ENCODE assay signal across 8 cellular contexts in genomic region chr4:4248036-4248884, GRCh38. TPM values are rescaled to one million over a fixed set of nuclear protein-coding genes. Genes with fewer than 3 reads are reported as not detected.
DNase-seq lines count a peak whose midpoint lies in the region; ATAC-seq, FAIRE-seq and TF ChIP-seq lines count a peak whose summit lies in the region.

Gene TMEM128, minus strand, starts transcription at chr4:4248223. Its CDS starts 21 bp downstream, at chr4:4248202.

- H3K23ac ChIP-seq in H1 (ENCODE audit: insufficient read length) (no peak within 1 kb of the TSS), mesenchymal stem cell (ENCODE audit: low read length in 2 of 2) (peak within 1 kb of the TSS in 1 of 2 experiments; percentile 98)

- H4K20me1 ChIP-seq in H1 (replicated peaks in 1 of 2; ENCODE audit: control insufficient read depth in 1 of 2, insufficient read depth in 2 of 2, low read length in 2 of 2) = peaks cover 0 to 2% of the 10 kb centered on the region in 2 experiments

- no peak within 1 kb of the TSS for H4K91ac ChIP-seq in H1 (replicated peaks; ENCODE audit: insufficient read length, low read length)
- H4K91ac ChIP-seq in mesenchymal stem cell (ENCODE audit: low read length) = peak within 1 kb of the TSS; percentile 87

- CTCF ChIA-PET in H1 (lab: Charles Lee; ENCODE audit: partially characterized antibody) = interaction anchor here (1.7 kb wide), 1 partner anchor 11 kb away, joined by 8 read pairs; no protein-coding TSS in a partner anchor

- TF ChIP-seq CTCF in H1 (IDR thresholded peaks at IDR 0.05; ENCODE audit: control extremely low read depth in 1 of 3, insufficient read depth in 1 of 3, low read depth in 1 of 3, low read length in 3 of 3) = no peak

- FAIRE-seq in H1 (lab: Jason Lieb, UNC) = peak; percentile 76

- H3K27ac ChIP-seq in H1 (ENCODE audit: low read depth, low read length) = peak within 1 kb of the TSS; percentile 88
- peak within 1 kb of the TSS; percentile 97 for H3K27ac ChIP-seq in mesenchymal stem cell (ENCODE audit: low read length, poor library complexity, severe bottlenecking)

- H2BK20ac ChIP-seq in H1 (ENCODE audit: low read length) = no peak within 1 kb of the TSS

- peak within 1 kb of the TSS; percentile 82 for H4K5ac ChIP-seq in H1 (ENCODE audit: insufficient read length, low read depth, low read length)

- H4K8ac ChIP-seq in H1 (ENCODE audit: extremely low read depth, insufficient read depth, low read length) (peak within 1 kb of the TSS; percentile 87), mesenchymal stem cell (ENCODE audit: low read length) (peak within 1 kb of the TSS; percentile 95)

- H2BK15ac ChIP-seq in H1 (ENCODE audit: low read length) (0 out of 2 replicates have a peak within 1 kb of the TSS, but pooled peaks have one; percentile 83), mesenchymal stem cell (ENCODE audit: low read depth, poor library complexity, severe bottlenecking) (no peak within 1 kb of the TSS)

- H3K9ac ChIP-seq in H1 (replicated peaks in 1 of 4; ENCODE audit: extremely low read depth in 1 of 4, low read depth in 3 of 4, low read length in 3 of 4) (peak within 1 kb of the TSS; percentile 89 to 95 (median 90)), mesenchymal stem cell (ENCODE audit: low read length) (peak within 1 kb of the TSS; percentile 96)

- H3K27me3 ChIP-seq in H1 (replicated peaks in 1 of 4; ENCODE audit: control insufficient read depth in 3 of 4, extremely low read depth in 1 of 4, insufficient read depth in 3 of 4, low read length in 3 of 4) = peaks cover 0 to 6% (median 0%) of the 10 kb centered on the region in 4 experiments; a peak in 1 of 7 replicates
- H3K27me3 ChIP-seq in mesenchymal stem cell (ENCODE audit: control insufficient read depth in 1 of 2, insufficient read depth in 1 of 2, low read length in 2 of 2) = peaks cover 0 to 5% of the 10 kb centered on the region in 2 experiments

- TF ChIP-seq POLR2A in H1 (IDR thresholded peaks at IDR 0.05; ENCODE audit: control extremely low read depth in 1 of 2, low read depth in 2 of 2, low read length in 2 of 2) = peak; percentile 95 to 97

- TF ChIP-seq RAD21 in H1 (IDR thresholded peaks at IDR 0.05 in 1 of 2, conservative IDR thresholded peaks at IDR 0.05 in 1 of 2; ENCODE audit: low read depth in 2 of 2, low read length in 2 of 2) = no peak

- H3K4me3 ChIP-seq in H1 (ENCODE audit: extremely low read depth in 1 of 4, insufficient read depth in 2 of 4, low read depth in 3 of 4, low read length in 4 of 4) (peak within 1 kb of the TSS; percentile 87 to 97 (median 90)), mesenchymal stem cell (ENCODE audit: insufficient read depth in 1 of 2, low read depth in 1 of 2, low read length in 2 of 2) (peak within 1 kb of the TSS; percentile 89 to 97)

- ATAC-seq in GM19468 (IDR thresholded peaks at IDR 0.05; ENCODE audit: extremely low read depth, unreplicated experiment) = peak; percentile 77

- no peak within 1 kb of the TSS for H3K56ac ChIP-seq in H1 (replicated peaks; ENCODE audit: insufficient read length, low read depth, low read length)

- POLR2A ChIA-PET in H1 (lab: Charles Lee; ENCODE audit: partially characterized antibody) = interaction anchor here (1.0 kb wide), 1 partner anchor 18 kb away, joined by 3 read pairs; no protein-coding TSS in a partner anchor

- H2BK12ac ChIP-seq in H1 (ENCODE audit: low read depth, low read length) = peak within 1 kb of the TSS; percentile 68
- peak within 1 kb of the TSS in 1 of 2 experiments; percentile 48 for H2BK12ac ChIP-seq in mesenchymal stem cell (ENCODE audit: low read length in 2 of 2)

- H2BK120ac ChIP-seq in H1 (replicated peaks; ENCODE audit: low read depth, low read length) (no peak within 1 kb of the TSS), mesenchymal stem cell (ENCODE audit: low read depth, low read length) (peak within 1 kb of the TSS; percentile 65)

- H2BK5ac ChIP-seq in H1 (ENCODE audit: low read depth, low read length) = peak within 1 kb of the TSS; percentile 82
- peak within 1 kb of the TSS; percentile 50 for H2BK5ac ChIP-seq in mesenchymal stem cell (ENCODE audit: low read depth, low read length, poor library complexity, severe bottlenecking)

- H3K4me1 ChIP-seq in H1 (replicated peaks in 1 of 4; ENCODE audit: control insufficient read depth in 3 of 4, insufficient read depth in 4 of 4, low read length in 3 of 4) (peaks cover 0 to 6% (median 3%) of the 10 kb centered on the region in 4 experiments; a peak in 5 of 7 replicates), mesenchymal stem cell (ENCODE audit: control insufficient read depth, insufficient read depth, low read depth, low read length) (peaks cover 7% of the 10 kb centered on the region)

- no peak within 1 kb of the TSS for H3K4ac ChIP-seq in H1 (replicated peaks; ENCODE audit: insufficient read length, low read depth, low read length)
- H3K4ac ChIP-seq in mesenchymal stem cell (ENCODE audit: low read depth in 1 of 2, low read length in 2 of 2) = peak within 1 kb of the TSS; percentile 61 to 95

- H3K36me3 ChIP-seq in H1 (ENCODE audit: control insufficient read depth in 2 of 4, insufficient read depth in 4 of 4, low read length in 3 of 4) (peaks cover 0 to 14% (median 8%) of the 10 kb centered on the region in 4 experiments; a peak in 6 of 8 replicates), mesenchymal stem cell (ENCODE audit: control insufficient read depth in 1 of 2, insufficient read depth in 2 of 2, low read depth in 1 of 2, low read length in 2 of 2) (peaks cover 20 to 30% of the 10 kb centered on the region in 2 experiments)

- DNase-seq in COLO829 (ENCODE audit: low spot score) (peak; percentile 89), HS-5 (ENCODE audit: low read depth) (peak; percentile 84), NOMO-1 treated with DMSO at 0.1 percent for 48 hours (lab: John Stamatoyannopoulos, UW; ENCODE audit: unreplicated experiment) (peak; percentile 86), H1 (ENCODE audit: low read depth in 1 of 2, low spot score in 2 of 2) (peak; percentile 54 to 96), mesenchymal stem cell (peak; percentile 96)
- DNase-seq in activated CD8-positive, alpha-beta memory T cell treated with anti-CD3 and anti-CD28 coated beads for 48 hours (ENCODE audit: low read depth in 2 of 3, low spot score in 2 of 3) = peak; percentile 80 to 90 (median 85)
- peak; percentile 83 for DNase-seq in stimulated activated CD8-positive, alpha-beta memory T cell treated with anti-CD3 and anti-CD28 coated beads, Interleukin-12 subunit alpha, Interleukin-12 subunit beta, amount 100 ng/mL, for 4 hours (ENCODE audit: low read depth)

- WGBS in H1 (ENCODE audit: extremely low coverage in 1 of 2, insufficient coverage in 1 of 2, insufficient read length in 1 of 2, insufficient replicate concordance in 2 of 2, low coverage in 1 of 2, low lambda C conversion rate in 2 of 2, missing lambda C conversion rate in 1 of 2), 2 experiments = 4% methylated on average over 59 of the region's 62 CpGs; no CpG with 5 or more reads in 1 of the 2 experiments
- 3% methylated on average over 59 of the region's 62 CpGs for WGBS in mesenchymal stem cell

- H3K9me3 ChIP-seq in H1 (ENCODE audit: insufficient read depth in 2 of 2, low read depth in 1 of 2, low read length in 1 of 2) = no peaks in the 10 kb centered on the region
- H3K9me3 ChIP-seq in mesenchymal stem cell (ENCODE audit: control insufficient read depth, low read length) = no peaks in the 10 kb centered on the region

- H2AFZ ChIP-seq in H1 (ENCODE audit: low read length) = peak within 1 kb of the TSS; percentile 96
- peak within 1 kb of the TSS; percentile 99 for H2AFZ ChIP-seq in mesenchymal stem cell (ENCODE audit: low read depth, low read length)

- H3K18ac ChIP-seq in H1 (ENCODE audit: extremely low read depth, low read length) (peak within 1 kb of the TSS; percentile 85), mesenchymal stem cell (ENCODE audit: low read depth in 1 of 2, low read length in 2 of 2) (peak within 1 kb of the TSS; percentile 85 to 98)

- 0 out of 2 replicates have a peak within 1 kb of the TSS, but pooled peaks have one; percentile 44 for H2AK5ac ChIP-seq in H1 (ENCODE audit: low read depth, low read length)
- H2AK5ac ChIP-seq in mesenchymal stem cell (ENCODE audit: low read length, severe bottlenecking) = no peak within 1 kb of the TSS

- no peak for TF ChIP-seq EP300 in H1 (IDR thresholded peaks at IDR 0.05; ENCODE audit: borderline replicate concordance in 1 of 2, low read depth in 2 of 2, low read length in 2 of 2)

- H3K4me2 ChIP-seq in H1 (ENCODE audit: insufficient read depth in 1 of 2, low read depth in 2 of 2, low read length in 2 of 2) (peak within 1 kb of the TSS; percentile 87 to 89), mesenchymal stem cell (ENCODE audit: low read length, poor library complexity, severe bottlenecking) (peak within 1 kb of the TSS; percentile 57)

- H3K14ac ChIP-seq in H1 (ENCODE audit: insufficient read length) (no peak within 1 kb of the TSS), mesenchymal stem cell (ENCODE audit: low read length in 2 of 2) (peak within 1 kb of the TSS in 1 of 2 experiments; percentile 94)

- H3K79me1 ChIP-seq in H1 (ENCODE audit: low read depth, low read length) = peaks cover 3% of the 10 kb centered on the region; the same call in 1 of the 2 replicates
- H3K79me1 ChIP-seq in mesenchymal stem cell (replicated peaks; ENCODE audit: low read length, poor library complexity, severe bottlenecking) = peaks cover 21% of the 10 kb centered on the region

- H3K23me2 ChIP-seq in H1 (ENCODE audit: low read depth, low read length) = peaks cover 8% of the 10 kb centered on the region

- peaks cover 0 to 8% of the 10 kb centered on the region in 2 experiments; a peak in 2 of 4 replicates for H3K79me2 ChIP-seq in H1 (ENCODE audit: control insufficient read depth in 1 of 2, insufficient read depth in 2 of 2, low read length in 2 of 2)

TF ChIP-seq in H1, 55 proteins besides CTCF, POLR2A, EP300 and RAD21 (continues in another document):
- no peak for TF ChIP-seq HDAC6 (IDR thresholded peaks at IDR 0.05; ENCODE audit: low read depth, low read length)
- no peak for TF ChIP-seq KDM1A (IDR thresholded peaks at IDR 0.05; ENCODE audit: borderline replicate concordance, low read length)
- TF ChIP-seq ASH2L (IDR thresholded peaks at IDR 0.05; ENCODE audit: low read length) = peak; percentile 93
- no peak for TF ChIP-seq BCL11A (IDR thresholded peaks at IDR 0.05; ENCODE audit: low read depth in 2 of 2, low read length in 2 of 2)
- no peak for TF ChIP-seq SIRT6 (IDR thresholded peaks at IDR 0.05; ENCODE audit: low read length)
- no peak for TF ChIP-seq CHD1 (IDR thresholded peaks at IDR 0.05; ENCODE audit: low read depth, low read length)

RNA-seq across cellular contexts. Expression of gene TMEM128, which starts in this region (rescaled TPM):
- total RNA-seq in H1 (2021; fragmentation: NEBNext Ultra II Directional; extraction: Animal tissue kit (Norgen Biotek cat#: 25700)) = 15.9 and 17.7 TPM in 2 replicates
- polyA plus RNA-seq in H1 (2011; rRNA removed) = 23.3 and 33.6 TPM in 2 replicates
- 34.6 TPM for polyA plus RNA-seq in H1 (2011; cell fraction: cytosol; rRNA removed)
- polyA plus RNA-seq in H1 (2011; cell fraction: nucleus; rRNA removed) = 5.8 TPM
- 16.3 to 19.4 TPM (median 18.2 TPM) in 4 replicates for polyA plus RNA-seq in H1 (2012, experiment 1 of 2)
- polyA plus RNA-seq in H1 (2012, experiment 2 of 2) = 11.1 TPM
- polyA plus RNA-seq in H1 (2013, experiment 1 of 2) = 13.5 TPM
- 15.4 TPM for polyA plus RNA-seq in H1 (2013, experiment 2 of 2)
- 17.3 and 18.6 TPM in 2 replicates for polyA minus RNA-seq in H1 (2011; rRNA and poly(A)+ RNA removed)
- 12.3 TPM for polyA minus RNA-seq in H1 (2011; cell fraction: cytosol; rRNA and poly(A)+ RNA removed)
- 6.2 TPM for polyA minus RNA-seq in H1 (2011; cell fraction: nucleus; rRNA and poly(A)+ RNA removed)
- polyA plus RNA-seq in mesenchymal stem cell (2013, experiment 1 of 2) = 12.8 TPM
- 14.0 TPM for polyA plus RNA-seq in mesenchymal stem cell (2013, experiment 2 of 2)

Comparison
In these comparisons a context has a peak if more than half of its experiments do, and no peak if none do; other contexts are left out.
1. Peak in every context shown above with its lines: DNase-seq, ATAC-seq, H3K4me3 ChIP-seq and H3K27ac ChIP-seq.